Comparison of ENCODE assay signal across 8 cellular contexts in genomic region chr4:86935499-86935832, GRCh38. TPM values are rescaled to one million over a fixed set of nuclear protein-coding genes. Genes with fewer than 3 reads are reported as not detected.
DNase-seq lines count a peak whose midpoint lies in the region; ATAC-seq and TF ChIP-seq lines count a peak whose summit lies in the region.

No MANE protein-coding gene starts in this region.

- no peaks in the 10 kb centered on the region for H3K9me3 Mint-ChIP-seq in activated naive CD4-positive, alpha-beta T cell treated with anti-CD3 and anti-CD28 coated beads, Interleukin-2, amount 50 U/mL, for 72 hours

- TF ChIP-seq CTCF in HL-60 (IDR thresholded peaks at IDR 0.05; ENCODE audit: insufficient read depth, low read length), result no peak
- no peak for TF ChIP-seq CTCF in right atrium auricular region (IDR thresholded peaks at IDR 0.05)

- peak overlapping the region; percentile 87 to 93 for H3K27ac Mint-ChIP-seq in activated naive CD4-positive, alpha-beta T cell treated with anti-CD3 and anti-CD28 coated beads, Interleukin-2, amount 50 U/mL, for 72 hours

- DNase-seq in GM03348 (ENCODE audit: low spot score) (peak; percentile 22), HL-60 (ENCODE audit: low read depth in 1 of 2, low spot score in 1 of 2) (peak; percentile 32 to 44), right atrium auricular region (ENCODE audit: low spot score) (no peak), skeletal muscle cell (ENCODE audit: low read depth) (no peak), LoVo (ENCODE audit: low spot score) (no peak), NCI-H2227 (lab: John Stamatoyannopoulos, UW; ENCODE audit: unreplicated experiment) (no peak)
- DNase-seq in activated naive CD4-positive, alpha-beta T cell treated with anti-CD3 and anti-CD28 coated beads, Interleukin-2, amount 50 U/mL, for 72 hours (ENCODE audit: low spot score in 2 of 2), result no peak
- no peak for DNase-seq in activated CD8-positive, alpha-beta memory T cell treated with anti-CD3 and anti-CD28 coated beads for 24 hours

- H3K27me3 ChIP-seq in HL-60 (ENCODE audit: insufficient read depth, poor library complexity, severe bottlenecking), result no peaks in the 10 kb centered on the region
- no peaks in the 10 kb centered on the region for H3K27me3 ChIP-seq in right atrium auricular region

- H3K4me3 ChIP-seq in HL-60 (replicated peaks; ENCODE audit: insufficient read depth, low read length) (peak overlapping the region; percentile 92), right atrium auricular region (peak overlapping the region; percentile 86 to 98), skeletal muscle cell (ENCODE audit: low read depth, low read length) (peak overlapping the region; percentile 81)

- peak; percentile 12 to 31 for ATAC-seq in activated naive CD4-positive, alpha-beta T cell treated with anti-CD3 and anti-CD28 coated beads, Interleukin-2, amount 50 U/mL, for 72 hours

- peaks cover 0 to 56% of the 10 kb centered on the region in 2 donors for H3K4me1 ChIP-seq in right atrium auricular region

- no peaks in the 10 kb centered on the region for H3K9me3 ChIP-seq in right atrium auricular region

- peaks cover 16 to 18% of the 10 kb centered on the region in 2 donors for H3K36me3 Mint-ChIP-seq in activated naive CD4-positive, alpha-beta T cell treated with anti-CD3 and anti-CD28 coated beads, Interleukin-2, amount 50 U/mL, for 72 hours

- peaks cover 4% of the 10 kb centered on the region for H3K36me3 ChIP-seq in right atrium auricular region

- H3K27ac ChIP-seq in HL-60 (replicated peaks), result peak overlapping the region; percentile 94
- H3K27ac ChIP-seq in right atrium auricular region, result peak overlapping the region; percentile 98

RNA-seq across cellular contexts. Expression of gene AFF1, which starts 0.7 kb away (rescaled TPM):
- 10 to 100 TPM; 41.5 to 71.7 TPM for total RNA-seq in activated naive CD4-positive, alpha-beta T cell treated with anti-CD3 and anti-CD28 coated beads, Interleukin-2, amount 50 U/mL, for 72 hours
- 10 to 100 TPM; 59.2 to 73.5 TPM for total RNA-seq in right atrium auricular region

RNA-seq across cellular contexts. Expression of gene C4orf36, which starts 43.2 kb away (rescaled TPM):
- not detected for total RNA-seq in activated naive CD4-positive, alpha-beta T cell treated with anti-CD3 and anti-CD28 coated beads, Interleukin-2, amount 50 U/mL, for 72 hours
- not detected for total RNA-seq in right atrium auricular region

Comparison
In these comparisons a context has a peak if more than half of its experiments do, and no peak if none do; other contexts are left out.
1. DNase-seq: peak in GM03348 (single experiment) and HL-60 (2 of 2); none in activated naive CD4-positive, alpha-beta T cell treated with anti-CD3 and anti-CD28 coated beads, Interleukin-2, amount 50 U/mL, for 72 hours (0 of 2), right atrium auricular region (single experiment), skeletal muscle cell (single experiment), LoVo (single experiment), activated CD8-positive, alpha-beta memory T cell treated with anti-CD3 and anti-CD28 coated beads for 24 hours (single experiment) and NCI-H2227 (single experiment).
2. Peak in every context shown above with its lines, with median percentiles within 50 percentile points of each other: H3K4me3 ChIP-seq.